In the genomic region with DNA sequence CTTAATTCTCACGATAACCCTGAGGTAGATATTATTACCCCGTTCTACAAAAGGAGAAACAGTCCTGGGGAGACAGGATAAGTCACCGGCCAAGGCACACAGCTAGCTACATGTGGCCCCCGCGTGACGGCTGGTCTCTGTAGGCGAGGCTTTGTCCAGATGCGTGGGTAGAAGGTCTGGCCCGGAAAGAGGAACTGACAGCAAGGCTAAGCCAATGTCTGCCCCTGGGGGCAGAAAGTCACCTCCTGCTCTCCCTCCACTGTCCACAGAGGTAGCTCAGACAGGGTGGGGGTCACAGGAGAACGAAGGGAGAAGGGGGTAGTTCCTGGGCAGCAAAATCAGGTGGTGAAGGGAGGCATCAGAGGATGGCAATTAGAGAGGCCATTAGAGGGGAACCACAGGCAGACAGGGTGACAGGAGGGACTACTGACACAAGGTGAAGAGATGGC, we compare ENCODE assay signal across 1 cellular context.
A peak's percentile ranks its signal among the peaks of the same experiment; 100 is the strongest.
TF ChIP-seq lines count a peak whose summit lies in the region.

No MANE protein-coding gene starts in this region.

TF ChIP-seq in K562, 482 proteins besides CTCF, POLR2A, EP300 and RAD21 (continued from another document and continues in another):
- TF ChIP-seq, protein P1, sequence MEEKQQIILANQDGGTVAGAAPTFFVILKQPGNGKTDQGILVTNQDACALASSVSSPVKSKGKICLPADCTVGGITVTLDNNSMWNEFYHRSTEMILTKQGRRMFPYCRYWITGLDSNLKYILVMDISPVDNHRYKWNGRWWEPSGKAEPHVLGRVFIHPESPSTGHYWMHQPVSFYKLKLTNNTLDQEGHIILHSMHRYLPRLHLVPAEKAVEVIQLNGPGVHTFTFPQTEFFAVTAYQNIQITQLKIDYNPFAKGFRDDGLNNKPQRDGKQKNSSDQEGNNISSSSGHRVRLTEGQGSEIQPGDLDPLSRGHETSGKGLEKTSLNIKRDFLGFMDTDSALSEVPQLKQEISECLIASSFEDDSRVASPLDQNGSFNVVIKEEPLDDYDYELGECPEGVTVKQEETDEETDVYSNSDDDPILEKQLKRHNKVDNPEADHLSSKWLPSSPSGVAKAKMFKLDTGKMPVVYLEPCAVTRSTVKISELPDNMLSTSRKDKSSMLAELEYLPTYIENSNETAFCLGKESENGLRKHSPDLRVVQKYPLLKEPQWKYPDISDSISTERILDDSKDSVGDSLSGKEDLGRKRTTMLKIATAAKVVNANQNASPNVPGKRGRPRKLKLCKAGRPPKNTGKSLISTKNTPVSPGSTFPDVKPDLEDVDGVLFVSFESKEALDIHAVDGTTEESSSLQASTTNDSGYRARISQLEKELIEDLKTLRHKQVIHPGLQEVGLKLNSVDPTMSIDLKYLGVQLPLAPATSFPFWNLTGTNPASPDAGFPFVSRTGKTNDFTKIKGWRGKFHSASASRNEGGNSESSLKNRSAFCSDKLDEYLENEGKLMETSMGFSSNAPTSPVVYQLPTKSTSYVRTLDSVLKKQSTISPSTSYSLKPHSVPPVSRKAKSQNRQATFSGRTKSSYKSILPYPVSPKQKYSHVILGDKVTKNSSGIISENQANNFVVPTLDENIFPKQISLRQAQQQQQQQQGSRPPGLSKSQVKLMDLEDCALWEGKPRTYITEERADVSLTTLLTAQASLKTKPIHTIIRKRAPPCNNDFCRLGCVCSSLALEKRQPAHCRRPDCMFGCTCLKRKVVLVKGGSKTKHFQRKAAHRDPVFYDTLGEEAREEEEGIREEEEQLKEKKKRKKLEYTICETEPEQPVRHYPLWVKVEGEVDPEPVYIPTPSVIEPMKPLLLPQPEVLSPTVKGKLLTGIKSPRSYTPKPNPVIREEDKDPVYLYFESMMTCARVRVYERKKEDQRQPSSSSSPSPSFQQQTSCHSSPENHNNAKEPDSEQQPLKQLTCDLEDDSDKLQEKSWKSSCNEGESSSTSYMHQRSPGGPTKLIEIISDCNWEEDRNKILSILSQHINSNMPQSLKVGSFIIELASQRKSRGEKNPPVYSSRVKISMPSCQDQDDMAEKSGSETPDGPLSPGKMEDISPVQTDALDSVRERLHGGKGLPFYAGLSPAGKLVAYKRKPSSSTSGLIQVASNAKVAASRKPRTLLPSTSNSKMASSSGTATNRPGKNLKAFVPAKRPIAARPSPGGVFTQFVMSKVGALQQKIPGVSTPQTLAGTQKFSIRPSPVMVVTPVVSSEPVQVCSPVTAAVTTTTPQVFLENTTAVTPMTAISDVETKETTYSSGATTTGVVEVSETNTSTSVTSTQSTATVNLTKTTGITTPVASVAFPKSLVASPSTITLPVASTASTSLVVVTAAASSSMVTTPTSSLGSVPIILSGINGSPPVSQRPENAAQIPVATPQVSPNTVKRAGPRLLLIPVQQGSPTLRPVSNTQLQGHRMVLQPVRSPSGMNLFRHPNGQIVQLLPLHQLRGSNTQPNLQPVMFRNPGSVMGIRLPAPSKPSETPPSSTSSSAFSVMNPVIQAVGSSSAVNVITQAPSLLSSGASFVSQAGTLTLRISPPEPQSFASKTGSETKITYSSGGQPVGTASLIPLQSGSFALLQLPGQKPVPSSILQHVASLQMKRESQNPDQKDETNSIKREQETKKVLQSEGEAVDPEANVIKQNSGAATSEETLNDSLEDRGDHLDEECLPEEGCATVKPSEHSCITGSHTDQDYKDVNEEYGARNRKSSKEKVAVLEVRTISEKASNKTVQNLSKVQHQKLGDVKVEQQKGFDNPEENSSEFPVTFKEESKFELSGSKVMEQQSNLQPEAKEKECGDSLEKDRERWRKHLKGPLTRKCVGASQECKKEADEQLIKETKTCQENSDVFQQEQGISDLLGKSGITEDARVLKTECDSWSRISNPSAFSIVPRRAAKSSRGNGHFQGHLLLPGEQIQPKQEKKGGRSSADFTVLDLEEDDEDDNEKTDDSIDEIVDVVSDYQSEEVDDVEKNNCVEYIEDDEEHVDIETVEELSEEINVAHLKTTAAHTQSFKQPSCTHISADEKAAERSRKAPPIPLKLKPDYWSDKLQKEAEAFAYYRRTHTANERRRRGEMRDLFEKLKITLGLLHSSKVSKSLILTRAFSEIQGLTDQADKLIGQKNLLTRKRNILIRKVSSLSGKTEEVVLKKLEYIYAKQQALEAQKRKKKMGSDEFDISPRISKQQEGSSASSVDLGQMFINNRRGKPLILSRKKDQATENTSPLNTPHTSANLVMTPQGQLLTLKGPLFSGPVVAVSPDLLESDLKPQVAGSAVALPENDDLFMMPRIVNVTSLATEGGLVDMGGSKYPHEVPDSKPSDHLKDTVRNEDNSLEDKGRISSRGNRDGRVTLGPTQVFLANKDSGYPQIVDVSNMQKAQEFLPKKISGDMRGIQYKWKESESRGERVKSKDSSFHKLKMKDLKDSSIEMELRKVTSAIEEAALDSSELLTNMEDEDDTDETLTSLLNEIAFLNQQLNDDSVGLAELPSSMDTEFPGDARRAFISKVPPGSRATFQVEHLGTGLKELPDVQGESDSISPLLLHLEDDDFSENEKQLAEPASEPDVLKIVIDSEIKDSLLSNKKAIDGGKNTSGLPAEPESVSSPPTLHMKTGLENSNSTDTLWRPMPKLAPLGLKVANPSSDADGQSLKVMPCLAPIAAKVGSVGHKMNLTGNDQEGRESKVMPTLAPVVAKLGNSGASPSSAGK (IDR thresholded peaks at IDR 0.05) = peak; percentile 98
- TF ChIP-seq NR4A1 (CRISPR knock-in tag; IDR thresholded peaks at IDR 0.05) (no peak), NR4A1 (tag; IDR thresholded peaks at IDR 0.05) (peak; percentile 66), MLX (CRISPR knock-in tag; conservative IDR thresholded peaks at IDR 0.05) (0 out of 4 replicates have a peak, but pooled peaks of 1 of the 2 experiments have one; percentile 61), SMARCA5 (IDR thresholded peaks at IDR 0.05) (no peak), U2AF2 (optimal IDR thresholded peaks at IDR 0.05; ENCODE audit: low read depth, low read length) (no peak), ARID1B (IDR thresholded peaks at IDR 0.05) (peak; percentile 72), ELF4 (CRISPR knock-in tag; IDR thresholded peaks at IDR 0.05) (peak; percentile 25; the same call in 1 of the 2 replicates), ATF6 (CRISPR knock-in tag; IDR thresholded peaks at IDR 0.05) (0 out of 2 replicates have a peak, but pooled peaks have one; percentile 80), HSF4 (CRISPR knock-in tag; IDR thresholded peaks at IDR 0.05; ENCODE audit: borderline replicate concordance) (no peak), ZEB2 (IDR thresholded peaks at IDR 0.05) (0 out of 2 replicates have a peak, but pooled peaks have one; percentile 43), NONO (IDR thresholded peaks at IDR 0.05; ENCODE audit: low read depth in 2 of 2, low read length in 1 of 2) (no peak), GTF2E2 (tag; IDR thresholded peaks at IDR 0.05) (no peak), NFE2 (IDR thresholded peaks at IDR 0.05; ENCODE audit: low read depth) (peak; percentile 27; the same call in 1 of the 2 replicates), NR1H2 (CRISPR knock-in tag; IDR thresholded peaks at IDR 0.05) (no peak), SRF (CRISPR knock-in tag; IDR thresholded peaks at IDR 0.05) (peak in 1 of 2 experiments; percentile 28; a peak in 1 of 4 replicates), MAFK (IDR thresholded peaks at IDR 0.05; ENCODE audit: low read length) (no peak), THRAP3 (IDR thresholded peaks at IDR 0.05; ENCODE audit: borderline replicate concordance) (no peak), ZNF77 (CRISPR knock-in tag; IDR thresholded peaks at IDR 0.05) (no peak), XRCC4 (IDR thresholded peaks at IDR 0.05; ENCODE audit: extremely low read depth, insufficient read depth, insufficient read length) (no peak), ZNF431 (CRISPR knock-in tag; IDR thresholded peaks at IDR 0.05) (peak; percentile 52), EZH2 (IDR thresholded peaks at IDR 0.05; ENCODE audit: borderline replicate concordance, low read depth, low read length) (no peak), ZNF695 (CRISPR knock-in tag; IDR thresholded peaks at IDR 0.05) (no peak), FOXJ2 (tag; IDR thresholded peaks at IDR 0.05) (no peak), TOE1 (IDR thresholded peaks at IDR 0.05; ENCODE audit: borderline replicate concordance) (no peak; the same call in 1 of the 2 replicates), TOE1 (CRISPR knock-in tag; IDR thresholded peaks at IDR 0.05; ENCODE audit: borderline replicate concordance, low read depth) (no peak), PHF21A (IDR thresholded peaks at IDR 0.05; ENCODE audit: borderline replicate concordance, low read depth) (no peak), ZNF318 (IDR thresholded peaks at IDR 0.05; ENCODE audit: borderline replicate concordance in 1 of 2, low read depth in 1 of 2) (0 out of 4 replicates have a peak, but pooled peaks of 1 of the 2 experiments have one; percentile 28), PTBP1 (IDR thresholded peaks at IDR 0.05; ENCODE audit: low read depth, low read length) (no peak)
- TF ChIP-seq, protein P2, sequence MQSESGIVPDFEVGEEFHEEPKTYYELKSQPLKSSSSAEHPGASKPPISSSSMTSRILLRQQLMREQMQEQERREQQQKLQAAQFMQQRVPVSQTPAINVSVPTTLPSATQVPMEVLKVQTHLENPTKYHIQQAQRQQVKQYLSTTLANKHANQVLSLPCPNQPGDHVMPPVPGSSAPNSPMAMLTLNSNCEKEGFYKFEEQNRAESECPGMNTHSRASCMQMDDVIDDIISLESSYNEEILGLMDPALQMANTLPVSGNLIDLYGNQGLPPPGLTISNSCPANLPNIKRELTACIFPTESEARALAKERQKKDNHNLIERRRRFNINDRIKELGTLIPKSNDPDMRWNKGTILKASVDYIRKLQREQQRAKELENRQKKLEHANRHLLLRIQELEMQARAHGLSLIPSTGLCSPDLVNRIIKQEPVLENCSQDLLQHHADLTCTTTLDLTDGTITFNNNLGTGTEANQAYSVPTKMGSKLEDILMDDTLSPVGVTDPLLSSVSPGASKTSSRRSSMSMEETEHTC (IDR thresholded peaks at IDR 0.05) = peak; percentile 84; the same call in 1 of the 2 replicates
- TF ChIP-seq, protein P3, sequence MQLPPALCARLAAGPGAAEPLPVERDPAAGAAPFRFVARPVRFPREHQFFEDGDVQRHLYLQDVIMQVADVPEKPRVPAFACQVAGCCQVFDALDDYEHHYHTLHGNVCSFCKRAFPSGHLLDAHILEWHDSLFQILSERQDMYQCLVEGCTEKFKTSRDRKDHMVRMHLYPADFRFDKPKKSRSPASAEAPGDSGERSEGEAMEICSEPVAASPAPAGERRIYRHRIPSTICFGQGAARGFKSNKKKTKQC (CRISPR knock-in tag; IDR thresholded peaks at IDR 0.05) = peak; percentile 84
